8 cellular contexts compared by ENCODE assay signal in genomic region chr9:137130176-137130755, GRCh38. TPM values are rescaled to one million over a fixed set of nuclear protein-coding genes. Genes with fewer than 3 reads are reported as not detected.
DNase-seq lines count a peak whose midpoint lies in the region; ATAC-seq and TF ChIP-seq lines count a peak whose summit lies in the region.

No MANE protein-coding gene starts in this region.

- POLR2A ChIA-PET in CD4-positive, alpha-beta memory T cell (lab: Charles Lee; ENCODE audit: partially characterized antibody) = interaction anchor here (1.0 to 3.3 kb wide), 23 partner anchors 12 to 329 kb away, joined by 3 to 37 read pairs (median 5); partner anchors contain the start of genes ANAPC2, DPP7, MAN1B1 and NDOR1

- CTCF ChIA-PET in CD4-positive, alpha-beta memory T cell (lab: Charles Lee; ENCODE audit: partially characterized antibody) = interaction anchor here (1.0 to 2.8 kb wide), 10 partner anchors 7 to 112 kb away, joined by 3 to 9 read pairs (median 4); partner anchors contain the start of genes MAN1B1 and RNF224

- TF ChIP-seq CTCF in RWPE2 (IDR thresholded peaks at IDR 0.05; ENCODE audit: poor library complexity, severe bottlenecking) = no peak
- no peak for TF ChIP-seq CTCF in fibroblast of villous mesenchyme (IDR thresholded peaks at IDR 0.05; ENCODE audit: insufficient read depth, low read depth, low read length)

- peaks cover 0 to 6% of the 10 kb centered on the region in 2 donors for H3K36me3 Mint-ChIP-seq in CD4-positive, alpha-beta memory T cell

- H3K9me3 ChIP-seq in CD4-positive, alpha-beta memory T cell (ENCODE audit: control insufficient read depth in 1 of 2, low read length in 2 of 2) = no peaks in the 10 kb centered on the region
- no peaks in the 10 kb centered on the region for H3K9me3 ChIP-seq in RWPE2 (ENCODE audit: severe bottlenecking)
- no peaks in the 10 kb centered on the region for H3K9me3 ChIP-seq in skeletal muscle tissue (ENCODE audit: control insufficient read depth in 3 of 3, low read length in 3 of 3)

- H3K36me3 ChIP-seq in CD4-positive, alpha-beta memory T cell (ENCODE audit: insufficient read depth, low read length) = no peaks in the 10 kb centered on the region
- no peaks in the 10 kb centered on the region for H3K36me3 ChIP-seq in RWPE2 (ENCODE audit: low read depth)
- H3K36me3 ChIP-seq in skeletal muscle tissue (ENCODE audit: control insufficient read depth in 3 of 3, insufficient read depth in 3 of 3, low read length in 3 of 3) = no peaks in the 10 kb centered on the region

- intact Hi-C loops in CD4-positive, alpha-beta memory T cell (cut with micrococcal nuclease) = no loop called here

- H3K27me3 ChIP-seq in CD4-positive, alpha-beta memory T cell (ENCODE audit: insufficient read depth, low read length) = no peaks in the 10 kb centered on the region
- H3K27me3 ChIP-seq in RWPE2 (ENCODE audit: insufficient read depth, poor library complexity, severe bottlenecking) (no peaks in the 10 kb centered on the region), skeletal muscle tissue (ENCODE audit: control insufficient read depth in 3 of 3, insufficient read depth in 3 of 3, low read length in 3 of 3) (peaks cover 2 to 12% (median 8%) of the 10 kb centered on the region in 3 donors)

- peak overlapping the region in 5 of 7 donors; percentile 32 to 90 (median 55) for H3K27ac Mint-ChIP-seq in CD4-positive, alpha-beta memory T cell

- peaks cover 31% of the 10 kb centered on the region for H3K4me1 ChIP-seq in CD4-positive, alpha-beta memory T cell (ENCODE audit: insufficient read depth, low read length)
- no peaks in the 10 kb centered on the region for H3K4me1 ChIP-seq in RWPE2 (ENCODE audit: insufficient read depth, poor library complexity, severe bottlenecking)
- peaks cover 12 to 29% (median 15%) of the 10 kb centered on the region in 3 donors for H3K4me1 ChIP-seq in skeletal muscle tissue (ENCODE audit: control insufficient read depth in 3 of 3, insufficient read depth in 3 of 3, low read length in 3 of 3)

- peak overlapping the region; percentile 80 for H3K27ac ChIP-seq in CD4-positive, alpha-beta memory T cell (ENCODE audit: low read depth, low read length)
- H3K27ac ChIP-seq in RWPE2 (ENCODE audit: poor library complexity, severe bottlenecking) = peak overlapping the region; percentile 65
- no peak overlapping the region for H3K27ac ChIP-seq in skeletal muscle tissue (ENCODE audit: low read depth, low read length)

- ATAC-seq in GM21825 (IDR thresholded peaks at IDR 0.05; ENCODE audit: unreplicated experiment) (peak; percentile 8), RWPE2 (ENCODE audit: low read depth) (peak; percentile 16), HG02571 (IDR thresholded peaks at IDR 0.05; ENCODE audit: unreplicated experiment) (no peak)

- H3K4me1 Mint-ChIP-seq in CD4-positive, alpha-beta memory T cell = peaks cover 23 to 35% (median 30%) of the 10 kb centered on the region in 4 donors

- peak overlapping the region; percentile 71 to 84 (median 81) for H3K4me3 Mint-ChIP-seq in CD4-positive, alpha-beta memory T cell

- H3K9me3 Mint-ChIP-seq in CD4-positive, alpha-beta memory T cell = peaks cover 0 to 10% (median 3%) of the 10 kb centered on the region in 8 donors

- no peak for DNase-seq in CD4-positive, alpha-beta memory T cell
- no peak for DNase-seq in RWPE2 (ENCODE audit: low spot score)
- DNase-seq in fibroblast of villous mesenchyme (ENCODE audit: low read depth) = peak; percentile 9
- no peak for DNase-seq in germinal center (ENCODE audit: low spot score)
- DNase-seq in NCI-H187 treated with DMSO at 0.1 percent for 48 hours (lab: John Stamatoyannopoulos, UW) = no peak

- H3K9ac ChIP-seq in skeletal muscle tissue (ENCODE audit: low read depth in 1 of 3, low read length in 3 of 3) = no peak overlapping the region

- peaks cover 2 to 4% of the 10 kb centered on the region in 2 donors for H3K27me3 Mint-ChIP-seq in CD4-positive, alpha-beta memory T cell

- peak overlapping the region; percentile 29 to 84 for H3K4me3 ChIP-seq in CD4-positive, alpha-beta memory T cell (ENCODE audit: low read length in 2 of 2)
- H3K4me3 ChIP-seq in RWPE2 (ENCODE audit: severe bottlenecking) (peak overlapping the region; percentile 55), fibroblast of villous mesenchyme (ENCODE audit: low read depth, low read length) (peak overlapping the region; percentile 81), skeletal muscle tissue (ENCODE audit: low read length in 3 of 3) (peak overlapping the region in 2 of 3 donors; percentile 80)

RNA-seq across cellular contexts. Expression of gene GRIN1, which starts 8.7 kb away (rescaled TPM):
- total RNA-seq in CD4-positive, alpha-beta memory T cell = not detected
- not detected for polyA plus RNA-seq in CD4-positive, alpha-beta memory T cell
- total RNA-seq in fibroblast of villous mesenchyme (under 0.01 TPM in 1 of 2 replicates, not detected in the other), skeletal muscle tissue (not detected)

RNA-seq across cellular contexts. Expression of gene DPP7, which starts 15.7 kb away (rescaled TPM):
- total RNA-seq in CD4-positive, alpha-beta memory T cell = 100 to 1,000 TPM; 357 to 362 TPM
- polyA plus RNA-seq in CD4-positive, alpha-beta memory T cell = 100 to 1,000 TPM; 135 to 206 TPM
- total RNA-seq in fibroblast of villous mesenchyme = 41.5 and 44.8 TPM in 2 replicates
- total RNA-seq in skeletal muscle tissue = 19.8 TPM

RNA-seq across cellular contexts. Expression of gene LRRC26, which starts 39.6 kb away (rescaled TPM):
- total RNA-seq in CD4-positive, alpha-beta memory T cell = not detected
- polyA plus RNA-seq in CD4-positive, alpha-beta memory T cell = not detected
- total RNA-seq in fibroblast of villous mesenchyme = not detected in 2 replicates
- total RNA-seq in skeletal muscle tissue = not detected

RNA-seq across cellular contexts. Expression of gene TMEM210, which starts 41.6 kb away (rescaled TPM):
- not detected for total RNA-seq in CD4-positive, alpha-beta memory T cell
- polyA plus RNA-seq in CD4-positive, alpha-beta memory T cell = not detected
- total RNA-seq in fibroblast of villous mesenchyme = not detected in 2 replicates
- not detected for total RNA-seq in skeletal muscle tissue

RNA-seq across cellular contexts. Expression of gene MAN1B1, which starts 43.5 kb away (rescaled TPM):
- 10 to 100 TPM; 63.3 to 71.0 TPM for total RNA-seq in CD4-positive, alpha-beta memory T cell
- polyA plus RNA-seq in CD4-positive, alpha-beta memory T cell = 10 to 100 TPM; 35.4 to 37.5 TPM
- total RNA-seq in fibroblast of villous mesenchyme (65.6 and 65.7 TPM in 2 replicates), skeletal muscle tissue (31.8 TPM)
